8 cellular contexts compared by ENCODE assay signal in genomic region chr4:55397521-55398321, GRCh38. TPM values are rescaled to one million over a fixed set of nuclear protein-coding genes. Genes with fewer than 3 reads are reported as not detected.
A peak's percentile ranks its signal among the peaks of the same experiment; 100 is the strongest.
DNase-seq lines count a peak whose midpoint lies in the region; ATAC-seq and TF ChIP-seq lines count a peak whose summit lies in the region.

No MANE protein-coding gene starts in this region.

- peak overlapping the region; percentile 61 for H3K4me3 ChIP-seq in LNCaP clone FGC (ENCODE audit: low read depth, low read length)
- H3K4me3 ChIP-seq in astrocyte of the spinal cord (ENCODE audit: low read depth, low read length) = peak overlapping the region; percentile 61

- no peak for TF ChIP-seq CTCF in LNCaP clone FGC (IDR thresholded peaks at IDR 0.05; ENCODE audit: control insufficient read depth, extremely low read depth, insufficient read depth)
- no peak for TF ChIP-seq CTCF in astrocyte of the spinal cord (IDR thresholded peaks at IDR 0.05; ENCODE audit: low read depth, low read length)

- H3K27me3 ChIP-seq in layer of hippocampus (ENCODE audit: control insufficient read depth, insufficient read depth, low read length) = no peaks in the 10 kb centered on the region

- DNase-seq in ELF-1 (ENCODE audit: low read depth, low spot score) (peak; percentile 25), LNCaP clone FGC (ENCODE audit: low read depth) (no peak), astrocyte of the spinal cord (ENCODE audit: low read depth, low spot score) (peak; percentile 45), 8988T (no peak)

- in situ Hi-C loops in astrocyte of the spinal cord (cut with HindIII; ENCODE audit: low sequenced_read_pairs) = no loop called here

- ATAC-seq in HG03139 (IDR thresholded peaks at IDR 0.05; ENCODE audit: unreplicated experiment) (no peak), HG03196 (IDR thresholded peaks at IDR 0.05; ENCODE audit: unreplicated experiment) (no peak)

- peak overlapping the region; percentile 79 for H3K27ac ChIP-seq in layer of hippocampus (ENCODE audit: low read depth, low read length)
- peak overlapping the region; percentile 82 for H3K27ac ChIP-seq in temporal lobe (ENCODE audit: low read depth, low read length)

RNA-seq across cellular contexts. Expression of gene TMEM165, which starts 2.0 kb away (rescaled TPM):
- total RNA-seq in temporal lobe = 59.7 TPM

RNA-seq across cellular contexts. Expression of gene SRD5A3, which starts 51.7 kb away (rescaled TPM):
- 6.1 TPM for total RNA-seq in temporal lobe

Comparison
In these comparisons a context has a peak if more than half of its experiments do, and no peak if none do; other contexts are left out.
1. DNase-seq: peak in ELF-1 (single experiment) and astrocyte of the spinal cord (single experiment); none in LNCaP clone FGC (single experiment) and 8988T (single experiment).